Comparison of ENCODE assay signal across 14 cellular contexts in genomic region chr3:118809696-118810498, GRCh38.
DNase-seq lines count a peak whose midpoint lies in the region; ATAC-seq lines count a peak whose summit lies in the region.
"Had no signal": no experiment of that assay in that cellular context is flagged by ENCODE, and none has a peak within 500 bp of the region (broad histone marks: within the 10 kb centered on the region; RNA-seq: fewer than 3 reads in every experiment).

No MANE protein-coding gene starts in this region.

- H3K36me3 Mint-ChIP-seq in activated naive CD8-positive, alpha-beta T cell treated with anti-CD3 and anti-CD28 coated beads, Interleukin-2, amount 50 U/mL, for 24 hours (ENCODE audit: low read depth) = no peaks in the 10 kb centered on the region
- H3K36me3 Mint-ChIP-seq in activated naive CD8-positive, alpha-beta T cell treated with anti-CD3 and anti-CD28 coated beads for 36 hours = no peaks in the 10 kb centered on the region
- no peaks in the 10 kb centered on the region for H3K36me3 Mint-ChIP-seq in stimulated activated memory B cell treated with anti-CD40 and anti-IgM and Interleukin-4, amounts not matched to agents 10 μg/mL and 1 μg/mL and 100 μg/mL, for 72 hours
- H3K36me3 Mint-ChIP-seq: activated naive CD4-positive, alpha-beta T cell treated with anti-CD3 and anti-CD28 coated beads, Interleukin-2, amount 10 ng/mL, durations not matched to agents 7 days and 5 days; immature natural killer cell had no signal

- no peak overlapping the region for H3K4me3 Mint-ChIP-seq in activated naive CD8-positive, alpha-beta T cell treated with anti-CD3 and anti-CD28 coated beads, Interleukin-2, amount 50 U/mL, for 24 hours
- H3K4me3 Mint-ChIP-seq in activated naive CD8-positive, alpha-beta T cell treated with anti-CD3 and anti-CD28 coated beads for 36 hours = no peak overlapping the region
- H3K4me3 Mint-ChIP-seq in stimulated activated memory B cell treated with anti-CD40 and anti-IgM and Interleukin-4, amounts not matched to agents 10 μg/mL and 1 μg/mL and 100 μg/mL, for 72 hours = no peak overlapping the region
- H3K4me3 Mint-ChIP-seq: activated naive CD4-positive, alpha-beta T cell treated with anti-CD3 and anti-CD28 coated beads, Interleukin-2, amount 10 ng/mL, durations not matched to agents 7 days and 5 days; immature natural killer cell had no signal

- H3K27ac Mint-ChIP-seq in activated naive CD8-positive, alpha-beta T cell treated with anti-CD3 and anti-CD28 coated beads, Interleukin-2, amount 50 U/mL, for 24 hours = no peak overlapping the region
- no peak overlapping the region for H3K27ac Mint-ChIP-seq in activated naive CD8-positive, alpha-beta T cell treated with anti-CD3 and anti-CD28 coated beads for 36 hours
- no peak overlapping the region for H3K27ac Mint-ChIP-seq in stimulated activated memory B cell treated with anti-CD40 and anti-IgM and Interleukin-4, amounts not matched to agents 10 μg/mL and 1 μg/mL and 100 μg/mL, for 72 hours
- H3K27ac Mint-ChIP-seq: activated naive CD4-positive, alpha-beta T cell treated with anti-CD3 and anti-CD28 coated beads, Interleukin-2, amount 10 ng/mL, durations not matched to agents 7 days and 5 days; immature natural killer cell had no signal

- H3K9me3 Mint-ChIP-seq in activated naive CD8-positive, alpha-beta T cell treated with anti-CD3 and anti-CD28 coated beads, Interleukin-2, amount 50 U/mL, for 24 hours = peaks cover 7% of the 10 kb centered on the region
- peaks cover 3% of the 10 kb centered on the region for H3K9me3 Mint-ChIP-seq in activated naive CD8-positive, alpha-beta T cell treated with anti-CD3 and anti-CD28 coated beads for 36 hours
- H3K9me3 Mint-ChIP-seq in stimulated activated memory B cell treated with anti-CD40 and anti-IgM and Interleukin-4, amounts not matched to agents 10 μg/mL and 1 μg/mL and 100 μg/mL, for 72 hours = no peaks in the 10 kb centered on the region
- H3K9me3 Mint-ChIP-seq: activated naive CD4-positive, alpha-beta T cell treated with anti-CD3 and anti-CD28 coated beads, Interleukin-2, amount 10 ng/mL, durations not matched to agents 7 days and 5 days had no signal

- ATAC-seq in activated naive CD8-positive, alpha-beta T cell treated with anti-CD3 and anti-CD28 coated beads, Interleukin-2, amount 50 U/mL, for 24 hours = peak; percentile 52
- ATAC-seq in GM21529 (IDR thresholded peaks at IDR 0.05; ENCODE audit: unreplicated experiment) = peak; percentile 35
- ATAC-seq in HG03103 (IDR thresholded peaks at IDR 0.05; ENCODE audit: low read depth, unreplicated experiment) = peak; percentile 40
- ATAC-seq in stimulated activated memory B cell treated with anti-CD40 and anti-IgM and Interleukin-4, amounts not matched to agents 10 μg/mL and 1 μg/mL and 100 μg/mL, for 72 hours = peak; percentile 73

- DNase-seq in activated naive CD8-positive, alpha-beta T cell treated with anti-CD3 and anti-CD28 coated beads, Interleukin-2, amount 50 U/mL, for 24 hours = no peak
- DNase-seq in activated naive CD8-positive, alpha-beta T cell treated with anti-CD3 and anti-CD28 coated beads for 36 hours = no peak
- DNase-seq in islet precursor cell (no peak), posterior vena cava (ENCODE audit: low spot score) (no peak), NCI-H1092 (lab: John Stamatoyannopoulos, UW) (no peak)
- DNase-seq: activated naive CD4-positive, alpha-beta T cell treated with anti-CD3 and anti-CD28 coated beads, Interleukin-2, amount 10 ng/mL, durations not matched to agents 7 days and 5 days; cerebellar nuclear complex; DMS53; immature natural killer cell; NCI-H1092 treated with DMSO at 0.1 percent for 48 hours; NCI-H774 had no signal

- intact Hi-C loops in posterior vena cava (cut with DNase I) = no loop called here

- peaks cover 4% of the 10 kb centered on the region for H3K27me3 Mint-ChIP-seq in activated naive CD8-positive, alpha-beta T cell treated with anti-CD3 and anti-CD28 coated beads, Interleukin-2, amount 50 U/mL, for 24 hours
- H3K27me3 Mint-ChIP-seq in activated naive CD8-positive, alpha-beta T cell treated with anti-CD3 and anti-CD28 coated beads for 36 hours = peaks cover 11% of the 10 kb centered on the region
- H3K27me3 Mint-ChIP-seq in stimulated activated memory B cell treated with anti-CD40 and anti-IgM and Interleukin-4, amounts not matched to agents 10 μg/mL and 1 μg/mL and 100 μg/mL, for 72 hours = peaks cover 8% of the 10 kb centered on the region
- H3K27me3 Mint-ChIP-seq: activated naive CD4-positive, alpha-beta T cell treated with anti-CD3 and anti-CD28 coated beads, Interleukin-2, amount 10 ng/mL, durations not matched to agents 7 days and 5 days had no signal

- peaks cover 10% of the 10 kb centered on the region for H3K4me1 Mint-ChIP-seq in activated naive CD8-positive, alpha-beta T cell treated with anti-CD3 and anti-CD28 coated beads, Interleukin-2, amount 50 U/mL, for 24 hours
- no peaks in the 10 kb centered on the region for H3K4me1 Mint-ChIP-seq in activated naive CD8-positive, alpha-beta T cell treated with anti-CD3 and anti-CD28 coated beads for 36 hours
- H3K4me1 Mint-ChIP-seq in stimulated activated memory B cell treated with anti-CD40 and anti-IgM and Interleukin-4, amounts not matched to agents 10 μg/mL and 1 μg/mL and 100 μg/mL, for 72 hours = peaks cover 6% of the 10 kb centered on the region
- H3K4me1 Mint-ChIP-seq: activated naive CD4-positive, alpha-beta T cell treated with anti-CD3 and anti-CD28 coated beads, Interleukin-2, amount 10 ng/mL, durations not matched to agents 7 days and 5 days; immature natural killer cell had no signal
